ENCODE assay signal across 1 cellular context in the genomic region with DNA sequence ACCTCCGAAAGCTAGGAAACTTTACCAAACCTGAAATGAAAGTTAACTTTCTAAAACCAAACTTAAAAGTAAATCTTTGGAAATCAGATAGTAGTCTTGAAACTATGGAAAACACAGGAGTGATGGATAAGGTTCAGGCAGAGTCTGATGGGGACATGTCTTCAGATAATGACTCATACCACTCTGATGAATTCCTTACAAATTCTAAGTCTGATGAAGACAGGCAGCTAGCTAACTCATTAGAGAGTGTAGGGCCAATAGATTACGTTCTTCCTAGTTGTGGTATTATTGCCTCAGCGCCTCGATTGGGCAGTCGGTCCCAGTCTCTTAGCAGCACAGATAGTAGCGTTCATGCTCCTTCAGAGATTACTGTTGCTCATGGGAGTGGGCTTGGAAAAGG.
TF ChIP-seq lines count a peak whose summit lies in the region.

No MANE protein-coding gene starts in this region.

TF ChIP-seq in endothelial cell of umbilical vein, 7 proteins besides CTCF, POLR2A, EP300 and RAD21:
- TF ChIP-seq GATA2 (IDR thresholded peaks at IDR 0.05; ENCODE audit: insufficient read depth, insufficient read length, low read depth, low read length): no peak
- no peak for TF ChIP-seq EZH2 (IDR thresholded peaks at IDR 0.05; ENCODE audit: borderline replicate concordance, low read depth, low read length, severe bottlenecking)
- TF ChIP-seq JUN (IDR thresholded peaks at IDR 0.05; ENCODE audit: borderline replicate concordance, insufficient read depth, insufficient read length, low read depth): peak; percentile 4
- peak; percentile 15 for TF ChIP-seq POLR2AphosphoS5 (IDR thresholded peaks at IDR 0.05; ENCODE audit: insufficient read depth, low read depth, low read length)
- no peak for TF ChIP-seq FOS (IDR thresholded peaks at IDR 0.05; ENCODE audit: borderline replicate concordance, insufficient read depth, low read length)
